ENCODE assay signal across 8 cellular contexts in genomic region chr1:8598060-8598724, GRCh38.
DNase-seq lines count a peak whose midpoint lies in the region; ATAC-seq and TF ChIP-seq lines count a peak whose summit lies in the region.

No MANE protein-coding gene starts in this region.

- peak; percentile 78 to 86 for ATAC-seq in gastrocnemius medialis
- no peak for ATAC-seq in activated CD8-positive, alpha-beta T cell treated with anti-CD3 and anti-CD28 coated beads for 36 hours
- ATAC-seq in activated naive CD4-positive, alpha-beta T cell treated with anti-CD3 and anti-CD28 coated beads, Interleukin-2, amount 50 U/mL, for 72 hours, result no peak

- H3K4me1 ChIP-seq in HEK293 (ENCODE audit: control insufficient read depth, insufficient read depth, low read length) (0 out of 2 replicates have a peak, but pooled peaks cover 7% of the 10 kb centered on the region), adrenal gland (replicated peaks in 1 of 2) (peaks cover 0 to 44% of the 10 kb centered on the region in 2 donors), hepatocyte (ENCODE audit: insufficient read depth) (peaks cover 15% of the 10 kb centered on the region), gastrocnemius medialis (peaks cover 27 to 37% of the 10 kb centered on the region in 2 donors)

- TF ChIP-seq CTCF in HEK293 (tag by site-specific recombination; IDR thresholded peaks at IDR 0.05) (peak; percentile 86), adrenal gland (IDR thresholded peaks at IDR 0.05) (peak in 3 of 6 experiments; percentile 23 to 46 (median 32)), hepatocyte (IDR thresholded peaks at IDR 0.05; ENCODE audit: poor library complexity) (peak; percentile 39), gastrocnemius medialis (IDR thresholded peaks at IDR 0.05 in 4 of 5, conservative IDR thresholded peaks at IDR 0.05 in 1 of 5) (peak in 4 of 5 experiments; percentile 18 to 52 (median 37))
- TF ChIP-seq CTCF in activated CD8-positive, alpha-beta T cell treated with anti-CD3 and anti-CD28 coated beads for 36 hours (IDR thresholded peaks at IDR 0.05), result no peak

- 46 to 52% (median 49%) methylated on average over 15 of the region's 15 CpGs for WGBS in adrenal gland, 4 donors
- 62% methylated on average over 15 of the region's 15 CpGs for WGBS in hepatocyte (ENCODE audit: low lambda C conversion rate, missing lambda C conversion rate)

- H3K9me3 Mint-ChIP-seq in activated CD8-positive, alpha-beta T cell treated with anti-CD3 and anti-CD28 coated beads for 36 hours, result peaks cover 8% of the 10 kb centered on the region
- peaks cover 0 to 9% of the 10 kb centered on the region in 2 donors for H3K9me3 Mint-ChIP-seq in activated naive CD4-positive, alpha-beta T cell treated with anti-CD3 and anti-CD28 coated beads, Interleukin-2, amount 50 U/mL, for 72 hours

- H3K9me2 ChIP-seq in hepatocyte (replicated peaks; ENCODE audit: insufficient read depth), result no peaks in the 10 kb centered on the region

- intact Hi-C loops in adrenal gland (cut with DNase I) (no loop called here), gastrocnemius medialis (cut with DNase I; ENCODE audit: low total_unique reads) (no loop called here)
- intact Hi-C loops in activated CD8-positive, alpha-beta T cell treated with anti-CD3 and anti-CD28 coated beads for 36 hours (cut with micrococcal nuclease), result no loop called here

- POLR2A ChIA-PET in HEK293 (lab: Yijun Ruan, JAX), result no interaction called here
- POLR2A ChIA-PET in activated CD8-positive, alpha-beta T cell treated with anti-CD3 and anti-CD28 coated beads for 36 hours (lab: Charles Lee), result no interaction called here

- peaks cover 16% of the 10 kb centered on the region for H4K20me1 ChIP-seq in hepatocyte (ENCODE audit: insufficient read depth, poor library complexity, severe bottlenecking)

- DNase-seq in adrenal gland (peak; percentile 17 to 69 (median 31)), hepatocyte (ENCODE audit: low spot score) (peak; percentile 48), gastrocnemius medialis (peak; percentile 7 to 24), GM19238 (ENCODE audit: insufficient read length, low spot score) (no peak)
- no peak for DNase-seq in activated naive CD4-positive, alpha-beta T cell (lab: John Stamatoyannopoulos, UW)
- no peak for DNase-seq in activated CD8-positive, alpha-beta T cell treated with anti-CD3 and anti-CD28 coated beads for 36 hours
- no peak for DNase-seq in activated naive CD4-positive, alpha-beta T cell treated with anti-CD3 and anti-CD28 coated beads, Interleukin-2, amount 50 U/mL, for 72 hours (ENCODE audit: low spot score in 2 of 2)

- in situ Hi-C loops in gastrocnemius medialis (cut with MboI; ENCODE audit: low sequenced_read_pairs in 4 of 4), result no loop called here

- CTCF ChIA-PET in HEK293 (lab: Yijun Ruan, JAX), result interaction anchor here (0.6 to 1.6 kb wide), 5 partner anchors 37 to 251 kb away, joined by 3 to 5 read pairs (median 3); no protein-coding TSS in a partner anchor
- CTCF ChIA-PET in activated CD8-positive, alpha-beta T cell treated with anti-CD3 and anti-CD28 coated beads for 36 hours (lab: Charles Lee), result interaction anchor here (0.6 to 1.6 kb wide), 4 partner anchors 16 to 152 kb away, joined by 3 to 4 read pairs (median 3); no protein-coding TSS in a partner anchor

- H3K27me3 Mint-ChIP-seq in activated CD8-positive, alpha-beta T cell treated with anti-CD3 and anti-CD28 coated beads for 36 hours, result no peaks in the 10 kb centered on the region

- H3K9me3 ChIP-seq in HEK293 (ENCODE audit: control insufficient read depth, insufficient read depth, low read depth, low read length), result no peaks in the 10 kb centered on the region
- H3K9me3 ChIP-seq in adrenal gland (replicated peaks in 1 of 3), result no peaks in the 10 kb centered on the region
- H3K9me3 ChIP-seq in hepatocyte (ENCODE audit: low read depth), result no peaks in the 10 kb centered on the region
- no peaks in the 10 kb centered on the region for H3K9me3 ChIP-seq in gastrocnemius medialis

- peaks cover 82% of the 10 kb centered on the region for H3K79me2 ChIP-seq in hepatocyte

- H3K4me3 ChIP-seq in HEK293 (ENCODE audit: low read depth, low read length), result no peak overlapping the region
- H3K4me3 ChIP-seq in adrenal gland, result no peak overlapping the region
- H3K4me3 ChIP-seq in hepatocyte, result no peak overlapping the region
- peak overlapping the region in 3 of 4 donors; percentile 11 to 26 (median 22) for H3K4me3 ChIP-seq in gastrocnemius medialis

- H3K36me3 Mint-ChIP-seq in activated CD8-positive, alpha-beta T cell treated with anti-CD3 and anti-CD28 coated beads for 36 hours (ENCODE audit: low read depth), result peaks cover 12% of the 10 kb centered on the region
- H3K36me3 Mint-ChIP-seq in activated naive CD4-positive, alpha-beta T cell treated with anti-CD3 and anti-CD28 coated beads, Interleukin-2, amount 50 U/mL, for 72 hours, result peaks cover 0 to 24% of the 10 kb centered on the region in 2 donors

- no peak overlapping the region for H3K27ac ChIP-seq in HEK293 (ENCODE audit: extremely low read depth, low read depth, low read length)
- peak overlapping the region in 2 of 5 donors; percentile 49 to 56 for H3K27ac ChIP-seq in adrenal gland
- H3K27ac ChIP-seq in hepatocyte, result peak overlapping the region; percentile 51
- peak overlapping the region; percentile 7 to 56 (median 40) for H3K27ac ChIP-seq in gastrocnemius medialis

- H2AFZ ChIP-seq in hepatocyte, result no peak overlapping the region

- TF ChIP-seq POLR2A in adrenal gland (IDR thresholded peaks at IDR 0.05), result no peak
- no peak for TF ChIP-seq POLR2A in gastrocnemius medialis (IDR thresholded peaks at IDR 0.05)

- peak overlapping the region; percentile 47 for H3K4me2 ChIP-seq in hepatocyte

- H3K4me1 Mint-ChIP-seq in activated CD8-positive, alpha-beta T cell treated with anti-CD3 and anti-CD28 coated beads for 36 hours (ENCODE audit: low read depth), result peaks cover 37% of the 10 kb centered on the region

- H3K27ac Mint-ChIP-seq in activated CD8-positive, alpha-beta T cell treated with anti-CD3 and anti-CD28 coated beads for 36 hours, result no peak overlapping the region
- no peak overlapping the region for H3K27ac Mint-ChIP-seq in activated naive CD4-positive, alpha-beta T cell treated with anti-CD3 and anti-CD28 coated beads, Interleukin-2, amount 50 U/mL, for 72 hours

- no peaks in the 10 kb centered on the region for H3K27me3 ChIP-seq in adrenal gland
- no peaks in the 10 kb centered on the region for H3K27me3 ChIP-seq in hepatocyte
- H3K27me3 ChIP-seq in gastrocnemius medialis, result no peaks in the 10 kb centered on the region

- H3K36me3 ChIP-seq in HEK293 (ENCODE audit: control insufficient read depth in 2 of 2, insufficient read depth in 1 of 2, low read length in 2 of 2), result peaks cover 0 to 4% of the 10 kb centered on the region in 2 experiments; a peak in 1 of 3 replicates
- H3K36me3 ChIP-seq in adrenal gland (replicated peaks in 1 of 2), result no peaks in the 10 kb centered on the region
- H3K36me3 ChIP-seq in hepatocyte (replicated peaks; ENCODE audit: insufficient read depth, low read depth), result no peaks in the 10 kb centered on the region
- H3K36me3 ChIP-seq in gastrocnemius medialis, result no peaks in the 10 kb centered on the region

- no peak overlapping the region for H3K4me3 Mint-ChIP-seq in activated CD8-positive, alpha-beta T cell treated with anti-CD3 and anti-CD28 coated beads for 36 hours

TF ChIP-seq in HEK293, 187 proteins besides CTCF, POLR2A, EP300 and RAD21 (continues in another document):
- TF ChIP-seq ZNF138 (tag by site-specific recombination; IDR thresholded peaks at IDR 0.05; ENCODE audit: borderline replicate concordance) (no peak), ZNF214 (tag by site-specific recombination; IDR thresholded peaks at IDR 0.05; ENCODE audit: borderline replicate concordance) (no peak), ZNF112 (tag by site-specific recombination; IDR thresholded peaks at IDR 0.05) (no peak), ZNF366 (tag by site-specific recombination; conservative IDR thresholded peaks at IDR 0.05) (peak; percentile 40; the same call in 1 of the 2 replicates), ZNF433 (tag by site-specific recombination; IDR thresholded peaks at IDR 0.05; ENCODE audit: low read depth) (no peak), IKZF3 (tag by site-specific recombination; IDR thresholded peaks at IDR 0.05) (peak; percentile 56; the same call in 1 of the 2 replicates), PRDM4 (tag by site-specific recombination; IDR thresholded peaks at IDR 0.05) (peak; percentile 97), ZNF558 (tag by site-specific recombination; IDR thresholded peaks at IDR 0.05) (no peak), ZBTB17 (tag by site-specific recombination; IDR thresholded peaks at IDR 0.05) (peak; percentile 92), SCRT2 (tag by site-specific recombination; IDR thresholded peaks at IDR 0.05) (0 out of 2 replicates have a peak, but pooled peaks have one; percentile 19), ZNF600 (tag by site-specific recombination; IDR thresholded peaks at IDR 0.05) (peak; percentile 66), PRDM1 (tag by site-specific recombination; IDR thresholded peaks at IDR 0.05) (peak; percentile 28; the same call in 1 of the 2 replicates), ZNF76 (tag by site-specific recombination; IDR thresholded peaks at IDR 0.05; ENCODE audit: borderline replicate concordance, low read depth) (no peak)

Comparison
In these comparisons a context has a peak if more than half of its experiments do, and no peak if none do; other contexts are left out.
1. H3K4me3 ChIP-seq: peak in gastrocnemius medialis (3 of 4); none in HEK293 (single experiment), adrenal gland (0 of 4) and hepatocyte (single experiment).
2. DNase-seq: peak in adrenal gland (7 of 7), hepatocyte (single experiment) and gastrocnemius medialis (2 of 2); none in activated naive CD4-positive, alpha-beta T cell (0 of 4), activated CD8-positive, alpha-beta T cell treated with anti-CD3 and anti-CD28 coated beads for 36 hours (single experiment), activated naive CD4-positive, alpha-beta T cell treated with anti-CD3 and anti-CD28 coated beads, Interleukin-2, amount 50 U/mL, for 72 hours (0 of 2) and GM19238 (single experiment).
3. ATAC-seq: peak in gastrocnemius medialis (2 of 2); none in activated CD8-positive, alpha-beta T cell treated with anti-CD3 and anti-CD28 coated beads for 36 hours (single experiment) and activated naive CD4-positive, alpha-beta T cell treated with anti-CD3 and anti-CD28 coated beads, Interleukin-2, amount 50 U/mL, for 72 hours (0 of 2).